In genomic region chr3:14506626-14507344, GRCh38 we compare ENCODE assay signal across 28 cellular contexts. TPM values are rescaled to one million over a fixed set of nuclear protein-coding genes. Genes with fewer than 3 reads are reported as not detected.
"Had no signal": no experiment of that assay in that cellular context is flagged by ENCODE, and none has a peak within 500 bp of the region (broad histone marks: within the 10 kb centered on the region; RNA-seq: fewer than 3 reads in every experiment).

No MANE protein-coding gene starts in this region.

- H3K27ac Mint-ChIP-seq: activated B cell treated with CpG ODN at 0.5 μM for 24 hours; activated CD8-positive, alpha-beta memory T cell treated with anti-CD3 and anti-CD28 coated beads, Interleukin-2, amount 10 ng/mL, durations not matched to agents 7 days and 5 days; activated CD8-positive, alpha-beta T cell treated with anti-CD3 and anti-CD28 coated beads for 36 hours; activated naive CD4-positive, alpha-beta T cell treated with anti-CD3 and anti-CD28 coated beads for 36 hours; activated naive CD8-positive, alpha-beta T cell treated with anti-CD3 and anti-CD28 coated beads, Interleukin-2, amount 10 ng/mL, durations not matched to agents 7 days and 5 days; activated T-helper 2 cell treated with anti-CD3 and anti-CD28 coated beads, Interferon-gamma antibody, Interleukin-2, Interleukin-4, amounts not matched to agents 10 μg/mL and 5 μg/mL and 100 μg/mL, durations not matched to agents 14 hours and 24 hours and 36 hours; naive B cell; progenitor cell of endocrine pancreas; stimulated activated effector memory CD8-positive, alpha-beta T cell treated with anti-CD3 and anti-CD28 coated beads, Interleukin-12 subunit alpha, Interleukin-12 subunit beta, amount 100 ng/mL, for 72 hours; T-helper 17 cell had no signal

- H3K27me3 ChIP-seq: breast epithelium, heart left ventricle, transverse colon, vagina had no signal

- DNase-seq: activated B cell treated with CpG ODN at 0.5 μM for 24 hours; activated CD4-positive, alpha-beta T cell treated with anti-CD3 and anti-CD28 coated beads for 48 hours; activated CD8-positive, alpha-beta memory T cell treated with anti-CD3 and anti-CD28 coated beads, Interleukin-2, amount 10 ng/mL, durations not matched to agents 7 days and 5 days; activated CD8-positive, alpha-beta T cell treated with anti-CD3 and anti-CD28 coated beads for 36 hours; activated naive CD4-positive, alpha-beta T cell treated with anti-CD3 and anti-CD28 coated beads for 36 hours; activated T-cell treated with anti-CD3 and anti-CD28 coated beads, Interleukin-2, amount 50 U/mL, for 4 hours; amniotic stem cell; cortex of kidney; left colon; mesendoderm; naive B cell; occipital lobe; retina; stimulated activated CD4-positive, alpha-beta T cell treated with anti-CD3 and anti-CD28 coated beads, Interleukin-2, amount 100 ng/mL, for 24 hours; SW 1271; T-helper 17 cell; transverse colon had no signal

- ATAC-seq: activated CD8-positive, alpha-beta memory T cell treated with anti-CD3 and anti-CD28 coated beads, Interleukin-2, amount 10 ng/mL, durations not matched to agents 7 days and 5 days; activated CD8-positive, alpha-beta T cell treated with anti-CD3 and anti-CD28 coated beads for 36 hours; activated T-cell treated with anti-CD3 and anti-CD28 coated beads, Interleukin-2, amount 50 U/mL, for 4 hours; heart left ventricle; left colon; stimulated activated effector memory CD8-positive, alpha-beta T cell treated with anti-CD3 and anti-CD28 coated beads, Interleukin-12 subunit alpha, Interleukin-12 subunit beta, amount 100 ng/mL, for 72 hours; T-helper 17 cell had no signal

- H3K4me3 Mint-ChIP-seq: activated B cell treated with CpG ODN at 0.5 μM for 24 hours; activated CD8-positive, alpha-beta memory T cell treated with anti-CD3 and anti-CD28 coated beads, Interleukin-2, amount 10 ng/mL, durations not matched to agents 7 days and 5 days; activated CD8-positive, alpha-beta T cell treated with anti-CD3 and anti-CD28 coated beads for 36 hours; activated naive CD4-positive, alpha-beta T cell treated with anti-CD3 and anti-CD28 coated beads for 36 hours; activated naive CD8-positive, alpha-beta T cell treated with anti-CD3 and anti-CD28 coated beads, Interleukin-2, amount 10 ng/mL, durations not matched to agents 7 days and 5 days; activated T-cell treated with anti-CD3 and anti-CD28 coated beads, Interleukin-2, amount 50 U/mL, for 4 hours; naive B cell; stimulated activated effector memory CD8-positive, alpha-beta T cell treated with anti-CD3 and anti-CD28 coated beads, Interleukin-12 subunit alpha, Interleukin-12 subunit beta, amount 100 ng/mL, for 72 hours; T-helper 17 cell had no signal

- H3K4me1 ChIP-seq: breast epithelium, transverse colon had no signal

- H3K27me3 Mint-ChIP-seq: activated CD8-positive, alpha-beta T cell treated with anti-CD3 and anti-CD28 coated beads for 36 hours; T-helper 17 cell had no signal

- H3K36me3 Mint-ChIP-seq: activated CD8-positive, alpha-beta memory T cell treated with anti-CD3 and anti-CD28 coated beads, Interleukin-2, amount 10 ng/mL, durations not matched to agents 7 days and 5 days; activated naive CD8-positive, alpha-beta T cell treated with anti-CD3 and anti-CD28 coated beads, Interleukin-2, amount 10 ng/mL, durations not matched to agents 7 days and 5 days; naive B cell; stimulated activated effector memory CD8-positive, alpha-beta T cell treated with anti-CD3 and anti-CD28 coated beads, Interleukin-12 subunit alpha, Interleukin-12 subunit beta, amount 100 ng/mL, for 72 hours had no signal

- H3K4me1 Mint-ChIP-seq: activated B cell treated with CpG ODN at 0.5 μM for 24 hours; activated CD8-positive, alpha-beta memory T cell treated with anti-CD3 and anti-CD28 coated beads, Interleukin-2, amount 10 ng/mL, durations not matched to agents 7 days and 5 days had no signal

- H3K4me3 ChIP-seq: breast epithelium, heart left ventricle, skin epidermis, transverse colon, vagina had no signal

- H3K36me3 ChIP-seq: breast epithelium, vagina had no signal

- FAIRE-seq: endometrium, islet of Langerhans had no signal

- H3K27ac ChIP-seq: breast epithelium, heart left ventricle, skin epidermis, transverse colon, vagina had no signal

RNA-seq across cellular contexts. Expression of gene GRIP2, which starts 33.4 kb away (rescaled TPM):
- total RNA-seq: activated B cell treated with CpG ODN at 0.5 μM for 24 hours; activated CD8-positive, alpha-beta memory T cell treated with anti-CD3 and anti-CD28 coated beads, Interleukin-2, amount 10 ng/mL, durations not matched to agents 7 days and 5 days; activated CD8-positive, alpha-beta T cell treated with anti-CD3 and anti-CD28 coated beads for 36 hours; activated naive CD4-positive, alpha-beta T cell treated with anti-CD3 and anti-CD28 coated beads for 36 hours; activated naive CD8-positive, alpha-beta T cell treated with anti-CD3 and anti-CD28 coated beads, Interleukin-2, amount 10 ng/mL, durations not matched to agents 7 days and 5 days; activated T-cell treated with anti-CD3 and anti-CD28 coated beads, Interleukin-2, amount 50 U/mL, for 4 hours; activated T-helper 2 cell treated with anti-CD3 and anti-CD28 coated beads, Interferon-gamma antibody, Interleukin-2, Interleukin-4, amounts not matched to agents 10 μg/mL and 5 μg/mL and 100 μg/mL, durations not matched to agents 14 hours and 24 hours and 36 hours; epithelial cell of proximal tubule had no signal
